In genomic region chr2:68172990-68173715, GRCh38 we compare ENCODE assay signal across 21 cellular contexts. TPM values are rescaled to one million over a fixed set of nuclear protein-coding genes. Genes with fewer than 3 reads are reported as not detected.
DNase-seq lines count a peak whose midpoint lies in the region; ATAC-seq, FAIRE-seq and TF ChIP-seq lines count a peak whose summit lies in the region.
"Had no signal": no experiment of that assay in that cellular context is flagged by ENCODE, and none has a peak within 500 bp of the region (broad histone marks: within the 10 kb centered on the region; RNA-seq: fewer than 3 reads in every experiment).

No MANE protein-coding gene starts in this region.

- H3K27me3 Mint-ChIP-seq in activated naive CD4-positive, alpha-beta T cell treated with anti-CD3 and anti-CD28 coated beads, Interleukin-2, amount 10 ng/mL, durations not matched to agents 7 days and 5 days, result no peaks in the 10 kb centered on the region
- H3K27me3 Mint-ChIP-seq: activated CD4-positive, alpha-beta memory T cell treated with anti-CD3 and anti-CD28 coated beads for 36 hours had no signal

- H3K4me2 ChIP-seq in OCI-LY1 (ENCODE audit: low read length) (no peak overlapping the region), GM12878 (ENCODE audit: control insufficient read depth, insufficient read depth) (no peak overlapping the region)
- H3K4me2 ChIP-seq: A549, smooth muscle cell had no signal

- H3K36me3 ChIP-seq in OCI-LY1 (ENCODE audit: insufficient read depth, low read length) (peaks cover 76% of the 10 kb centered on the region), GM12878 (ENCODE audit: control insufficient read depth in 2 of 2, insufficient read depth in 2 of 2, low read length in 1 of 2) (peaks cover 3 to 24% of the 10 kb centered on the region in 2 experiments), H7 (replicated peaks; ENCODE audit: control insufficient read depth, insufficient read depth, low read length) (peaks cover 3% of the 10 kb centered on the region)

- WGBS in GM12878 (ENCODE audit: insufficient coverage, insufficient replicate concordance, low lambda C conversion rate, missing lambda C conversion rate), result 59% methylated on average over 7 of the region's 8 CpGs

- no peaks in the 10 kb centered on the region for H4K20me1 ChIP-seq in OCI-LY1 (ENCODE audit: insufficient read depth, low read length)
- no peaks in the 10 kb centered on the region for H4K20me1 ChIP-seq in GM12878 (ENCODE audit: control insufficient read depth, insufficient read depth)

- no peak overlapping the region for H3K4me3 Mint-ChIP-seq in activated naive CD4-positive, alpha-beta T cell treated with anti-CD3 and anti-CD28 coated beads, Interleukin-2, amount 10 ng/mL, durations not matched to agents 7 days and 5 days
- H3K4me3 Mint-ChIP-seq: activated CD4-positive, alpha-beta memory T cell treated with anti-CD3 and anti-CD28 coated beads for 36 hours had no signal

- H3K27me3 ChIP-seq in OCI-LY1 (ENCODE audit: insufficient read depth, low read length), result no peaks in the 10 kb centered on the region
- H3K27me3 ChIP-seq in GM12878 (replicated peaks in 1 of 2; ENCODE audit: control insufficient read depth in 2 of 2, insufficient read depth in 2 of 2, low read length in 1 of 2), result no peaks in the 10 kb centered on the region
- H3K27me3 ChIP-seq in H7 (ENCODE audit: control insufficient read depth, insufficient read depth, low read length), result no peaks in the 10 kb centered on the region
- H3K27me3 ChIP-seq: body of pancreas, pancreas, stomach had no signal

- no peak overlapping the region for H3K4me3 ChIP-seq in OCI-LY1 (ENCODE audit: low read depth, low read length, poor library complexity, severe bottlenecking)
- H3K4me3 ChIP-seq in GM12878, result no peak overlapping the region
- H3K4me3 ChIP-seq in H7 (ENCODE audit: insufficient read depth, low read depth, low read length), result no peak overlapping the region
- H3K4me3 ChIP-seq: A549, body of pancreas, pancreas, smooth muscle cell, stomach had no signal

- POLR2A ChIA-PET in GM12878 (lab: Charles Lee), result interaction anchor here (0.6 kb wide), 1 partner anchor 71 kb away, joined by 3 read pairs; no protein-coding TSS in a partner anchor

- FAIRE-seq in GM12878 (lab: Jason Lieb, UNC), result no peak
- FAIRE-seq: A549, pancreas had no signal

- peaks cover 10% of the 10 kb centered on the region for H3K4me1 Mint-ChIP-seq in activated naive CD4-positive, alpha-beta T cell treated with anti-CD3 and anti-CD28 coated beads, Interleukin-2, amount 10 ng/mL, durations not matched to agents 7 days and 5 days

- peaks cover 11% of the 10 kb centered on the region for H3K4me1 ChIP-seq in OCI-LY1 (ENCODE audit: insufficient read depth, low read length, severe bottlenecking)
- H3K4me1 ChIP-seq in GM12878 (ENCODE audit: control insufficient read depth, insufficient read depth, low read length), result no peaks in the 10 kb centered on the region
- H3K4me1 ChIP-seq: A549, body of pancreas, pancreas, stomach had no signal

- no peak for DNase-seq in activated naive CD4-positive, alpha-beta T cell treated with anti-CD3 and anti-CD28 coated beads, Interleukin-2, amount 10 ng/mL, durations not matched to agents 7 days and 5 days
- DNase-seq in activated naive CD4-positive, alpha-beta T cell treated with anti-CD3 and anti-CD28 coated beads, Interleukin-2, amount 50 U/mL, for 72 hours (ENCODE audit: low spot score in 2 of 2), result no peak
- DNase-seq in GM12878 (ENCODE audit: low read depth, low spot score) (no peak), pons (ENCODE audit: low spot score) (peak; percentile 12), globus pallidus (ENCODE audit: low spot score) (no peak), ecto neural progenitor cell (ENCODE audit: low spot score) (no peak), H7 (no peak)
- DNase-seq: activated CD4-positive, alpha-beta memory T cell treated with anti-CD3 and anti-CD28 coated beads for 36 hours; activated effector memory CD4-positive, alpha-beta T cell treated with anti-CD3 and anti-CD28 coated beads, Interleukin-2, amount 50 U/mL, for 16 hours; body of pancreas; COR-L47; GDM1; midbrain; NCI-H1048; NCI-H2171 treated with DMSO at 0.1 percent for 48 hours; pancreas; stomach had no signal

- peak overlapping the region; percentile 13 for H3K27ac Mint-ChIP-seq in activated naive CD4-positive, alpha-beta T cell treated with anti-CD3 and anti-CD28 coated beads, Interleukin-2, amount 10 ng/mL, durations not matched to agents 7 days and 5 days
- H3K27ac Mint-ChIP-seq in activated naive CD4-positive, alpha-beta T cell treated with anti-CD3 and anti-CD28 coated beads, Interleukin-2, amount 50 U/mL, for 72 hours, result peak overlapping the region in 1 of 2 donors; percentile 38
- H3K27ac Mint-ChIP-seq: activated CD4-positive, alpha-beta memory T cell treated with anti-CD3 and anti-CD28 coated beads for 36 hours had no signal

- TF ChIP-seq POLR2A in GM12878 (IDR thresholded peaks at IDR 0.05; ENCODE audit: low read depth, low read length), result no peak

- SMC1A ChIA-PET in GM12878 (lab: Charles Lee; ENCODE audit: uncharacterized antibody, unreplicated experiment), result no interaction called here

- H3K9me3 Mint-ChIP-seq in activated naive CD4-positive, alpha-beta T cell treated with anti-CD3 and anti-CD28 coated beads, Interleukin-2, amount 10 ng/mL, durations not matched to agents 7 days and 5 days, result no peaks in the 10 kb centered on the region
- no peaks in the 10 kb centered on the region for H3K9me3 Mint-ChIP-seq in activated naive CD4-positive, alpha-beta T cell treated with anti-CD3 and anti-CD28 coated beads, Interleukin-2, amount 50 U/mL, for 72 hours
- H3K9me3 Mint-ChIP-seq: activated CD4-positive, alpha-beta memory T cell treated with anti-CD3 and anti-CD28 coated beads for 36 hours had no signal

- intact Hi-C loops in GM12878 (cut with micrococcal nuclease; ENCODE audit: unreplicated experiment), result no loop called here

- no peak for ATAC-seq in activated naive CD4-positive, alpha-beta T cell treated with anti-CD3 and anti-CD28 coated beads, Interleukin-2, amount 50 U/mL, for 72 hours
- 0 out of 3 replicates have a peak, but pooled peaks have one; percentile 21 for ATAC-seq in GM12878
- ATAC-seq: A549, body of pancreas, Panc1, pancreas had no signal

- in situ Hi-C loops in GM12878 (cut with MboI), result no loop called here

- H3K9me2 ChIP-seq in OCI-LY1 (ENCODE audit: low read depth, low read length), result no peaks in the 10 kb centered on the region

- RAD21 ChIA-PET in GM12878 (lab: Charles Lee; ENCODE audit: unreplicated experiment), result no interaction called here

- H3K9me3 ChIP-seq in OCI-LY1 (ENCODE audit: low read length), result no peaks in the 10 kb centered on the region
- no peaks in the 10 kb centered on the region for H3K9me3 ChIP-seq in GM12878 (replicated peaks; ENCODE audit: control insufficient read depth, insufficient read depth, low read length)
- H3K9me3 ChIP-seq: A549, body of pancreas, pancreas, stomach had no signal

- H3K9ac ChIP-seq in OCI-LY1 (ENCODE audit: low read length) (no peak overlapping the region), GM12878 (ENCODE audit: control insufficient read depth, insufficient read depth, low read length) (no peak overlapping the region)

- TF ChIP-seq CTCF in OCI-LY1 (IDR thresholded peaks at IDR 0.05; ENCODE audit: low read length), result no peak
- no peak for TF ChIP-seq CTCF in GM12878 (IDR thresholded peaks at IDR 0.05 in 2 of 3, conservative IDR thresholded peaks at IDR 0.05 in 1 of 3; ENCODE audit: control insufficient read depth in 2 of 3, extremely low read depth in 1 of 3, insufficient read depth in 1 of 3, low read depth in 3 of 3, low read length in 3 of 3)

- peaks cover 22% of the 10 kb centered on the region for H3K36me3 Mint-ChIP-seq in activated naive CD4-positive, alpha-beta T cell treated with anti-CD3 and anti-CD28 coated beads, Interleukin-2, amount 10 ng/mL, durations not matched to agents 7 days and 5 days
- H3K36me3 Mint-ChIP-seq in activated naive CD4-positive, alpha-beta T cell treated with anti-CD3 and anti-CD28 coated beads, Interleukin-2, amount 50 U/mL, for 72 hours, result peaks cover 4 to 11% of the 10 kb centered on the region in 2 donors

- 0 out of 2 replicates have a peak, but pooled peaks cover 2% of the 10 kb centered on the region for H3F3A ChIP-seq in OCI-LY1 (ENCODE audit: insufficient read depth, low read length)

- BruUV-seq in GM12878 (replicated peaks; lab: Mats Ljungman, UMichigan), result no TSS peak

- CTCF ChIA-PET in activated naive CD4-positive, alpha-beta T cell treated with anti-CD3 and anti-CD28 coated beads, Interleukin-2, amount 10 ng/mL, durations not matched to agents 7 days and 5 days (lab: Charles Lee), result interaction anchor here (0.5 kb wide), 1 partner anchor 30 kb away, joined by 4 read pairs; no protein-coding TSS in a partner anchor
- CTCF ChIA-PET in GM12878 (lab: Yijun Ruan, JAX), result interaction anchor here (1.9 kb wide), 1 partner anchor 12 kb away, joined by 6 read pairs; no protein-coding TSS in a partner anchor

- H3K79me2 ChIP-seq in OCI-LY1 (ENCODE audit: insufficient read depth, low read length) (no peaks in the 10 kb centered on the region), GM12878 (ENCODE audit: control insufficient read depth, insufficient read depth, low read length) (no peaks in the 10 kb centered on the region; the same call in 1 of the 2 replicates)

- TF ChIP-seq RAD21 in GM12878 (IDR thresholded peaks at IDR 0.05; ENCODE audit: insufficient read depth, low read depth, low read length), result no peak

- H2AFZ ChIP-seq in OCI-LY1 (ENCODE audit: low read length) (no peak overlapping the region), GM12878 (ENCODE audit: control insufficient read depth, low read depth, low read length) (no peak overlapping the region)

- no peak for TF ChIP-seq EP300 in GM12878 (IDR thresholded peaks at IDR 0.05; ENCODE audit: borderline replicate concordance in 1 of 2, control insufficient read depth in 1 of 2, low read depth in 2 of 2, low read length in 2 of 2)

- H3K27ac ChIP-seq in OCI-LY1 (ENCODE audit: low read depth, low read length, poor library complexity, severe bottlenecking) (peak overlapping the region; percentile 66), GM12878 (ENCODE audit: control insufficient read depth, insufficient read depth) (no peak overlapping the region)
- H3K27ac ChIP-seq: A549, body of pancreas, pancreas, stomach had no signal

RNA-seq across cellular contexts. Expression of gene PNO1, which starts 15.5 kb away (rescaled TPM):
- total RNA-seq in activated naive CD4-positive, alpha-beta T cell treated with anti-CD3 and anti-CD28 coated beads, Interleukin-2, amount 50 U/mL, for 72 hours, result 10 to 100 TPM; 15.7 to 17.9 TPM
- 6.5 and 7.3 TPM in 2 replicates for total RNA-seq in GM12878 (2013; cell fraction: nucleolus; rRNA removed)
- total RNA-seq in GM12878 (2014; rRNA removed), result 30.3 and 30.8 TPM in 2 replicates
- 29.1 and 30.2 TPM in 2 replicates for total RNA-seq in GM12878 (2014; rRNA removed; fragmentation: Illumina TruSeq; extraction: Trizol)
- total RNA-seq in GM12878 (2021), result 21.8 and 23.7 TPM in 2 replicates
- polyA plus RNA-seq in GM12878 (2011; ENCODE audit: low read depth), result 15.7 TPM
- polyA plus RNA-seq in GM12878 (2011; rRNA removed), result 18.8 and 21.9 TPM in 2 replicates
- polyA plus RNA-seq in GM12878 (2011; cell fraction: cytosol; rRNA removed), result 12.3 and 15.0 TPM in 2 replicates
- 4.2 and 10.1 TPM in 2 replicates for polyA plus RNA-seq in GM12878 (2011; cell fraction: nucleus; rRNA removed)
- 12.3 and 16.4 TPM in 2 replicates for polyA plus RNA-seq in GM12878 (2012)
- 33.4 and 34.2 TPM in 2 replicates for polyA plus RNA-seq in GM12878 (2014; fragmentation: Illumina TruSeq; extraction: Trizol)
- polyA plus RNA-seq in GM12878 (2014; fragmentation: Nextera tagmentation; extraction: Ambion mirVana), result 10 to 100 TPM in 1 of 2 experiments, 1 to 10 TPM in 1; 9.7 to 18.5 TPM
- polyA plus RNA-seq in GM12878 (2014; rRNA removed), result 31.2 and 34.4 TPM in 2 replicates
- polyA plus RNA-seq in GM12878 (2016; fragmentation: Nextera tagmentation; extraction: Ambion mirVana), result 10 to 100 TPM; 57.2 to 60.2 TPM
- polyA minus RNA-seq in GM12878 (2011; rRNA and poly(A)+ RNA removed), result 3.8 and 4.2 TPM in 2 replicates
- polyA minus RNA-seq in GM12878 (2011; cell fraction: cytosol; rRNA and poly(A)+ RNA removed), result 3.1 and 4.8 TPM in 2 replicates
- polyA minus RNA-seq in GM12878 (2011; cell fraction: nucleus; rRNA and poly(A)+ RNA removed), result 2.5 and 3.8 TPM in 2 replicates
- 24.5 and 27.6 TPM in 2 replicates for total RNA-seq in H7 (2014; rRNA removed; shearing (Covaris generic))
